In the genomic region with DNA sequence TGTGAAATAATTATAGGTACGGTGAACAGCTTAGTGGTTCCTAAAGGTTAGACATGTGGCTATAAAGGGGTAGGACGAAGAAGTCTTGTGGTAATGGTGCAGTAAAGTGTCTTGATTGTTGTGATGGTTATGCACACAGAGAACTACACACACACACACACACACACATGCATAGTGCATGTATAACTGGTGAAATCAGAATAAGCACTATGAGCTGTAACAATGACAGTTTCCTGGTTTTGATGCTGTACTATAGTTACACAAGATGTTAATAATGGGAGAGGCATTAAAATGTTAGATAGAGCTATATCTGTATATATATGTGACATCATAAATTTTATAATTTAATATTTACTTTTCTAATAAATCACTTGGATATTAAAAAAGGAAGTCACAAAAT, we compare ENCODE assay signal across 22 cellular contexts.
DNase-seq lines count a peak whose midpoint lies in the region; TF ChIP-seq lines count a peak whose summit lies in the region.
"Had no signal": no experiment of that assay in that cellular context is flagged by ENCODE, and none has a peak within 500 bp of the region (broad histone marks: within the 10 kb centered on the region; RNA-seq: fewer than 3 reads in every experiment).

No MANE protein-coding gene starts in this region.

- no peak overlapping the region for H3K4me2 ChIP-seq in fibroblast of lung (ENCODE audit: extremely low read depth, insufficient read depth, low read length)

- DNase-seq in H4 (ENCODE audit: low spot score) (peak; percentile 63), adipocyte (ENCODE audit: low read depth) (peak; percentile 39), fibroblast of lung (ENCODE audit: low read depth in 2 of 2) (peak; percentile 56 to 73), renal cortical epithelial cell (ENCODE audit: low read depth) (peak; percentile 69), NCI-H2029 (lab: John Stamatoyannopoulos, UW) (no peak), NOMO-1 treated with dmso at 0.1 percent for 144 hours (lab: John Stamatoyannopoulos, UW; ENCODE audit: unreplicated experiment) (no peak), T-helper 9 cell (no peak), NCI-H1105 treated with DMSO at 0.1 percent for 48 hours (lab: John Stamatoyannopoulos, UW) (no peak)
- DNase-seq: activated CD4-positive, alpha-beta T cell treated with anti-CD3 and anti-CD28 coated beads for 48 hours; adrenal gland; AML-193; Caco-2; cerebellar nuclear complex; endodermal cell; NCI-H1048; NCI-H2081 treated with DMSO at 0.1 percent for 48 hours; NCI-H526 treated with DMSO at 0.1 percent for 48 hours; OCI-M1; stimulated activated CD4-positive, alpha-beta T cell treated with anti-CD3 and anti-CD28 coated beads, Interleukin-2, amount 100 ng/mL, for 24 hours; upper lobe of left lung had no signal

- H3K9me3 ChIP-seq in adipocyte (ENCODE audit: control insufficient read depth, low read length) (no peaks in the 10 kb centered on the region), fibroblast of lung (ENCODE audit: control insufficient read depth, insufficient read depth, low read depth, low read length) (no peaks in the 10 kb centered on the region)
- H3K9me3 ChIP-seq: adrenal gland, Caco-2, HAP-1, upper lobe of left lung had no signal

- peaks cover 20% of the 10 kb centered on the region for H3K4me1 ChIP-seq in adipocyte (ENCODE audit: control insufficient read depth, insufficient read depth, low read length)
- H3K4me1 ChIP-seq in fibroblast of lung (ENCODE audit: control insufficient read depth, extremely low read depth, insufficient read depth, low read length) = peaks cover 9% of the 10 kb centered on the region
- H3K4me1 ChIP-seq: adrenal gland, Caco-2, upper lobe of left lung had no signal

- H3K27me3 ChIP-seq in adipocyte (replicated peaks; ENCODE audit: control insufficient read depth, insufficient read depth, low read length) (no peaks in the 10 kb centered on the region), fibroblast of lung (ENCODE audit: control insufficient read depth, insufficient read depth, low read length) (no peaks in the 10 kb centered on the region)
- H3K27me3 ChIP-seq: adrenal gland, upper lobe of left lung had no signal

- no peak overlapping the region for H3K9ac ChIP-seq in adipocyte (ENCODE audit: low read length)
- no peak overlapping the region for H3K9ac ChIP-seq in fibroblast of lung (ENCODE audit: insufficient read depth, low read length)

- H4K20me1 ChIP-seq in fibroblast of lung (ENCODE audit: control insufficient read depth, extremely low read depth, insufficient read depth, low read length) = no peaks in the 10 kb centered on the region

- H3K27ac ChIP-seq in fibroblast of lung (ENCODE audit: insufficient read depth, low read length) = no peak overlapping the region
- H3K27ac ChIP-seq: adrenal gland, upper lobe of left lung had no signal

- TF ChIP-seq CTCF in fibroblast of lung (conservative IDR thresholded peaks at IDR 0.05 in 1 of 2, IDR thresholded peaks at IDR 0.05 in 1 of 2; ENCODE audit: low read depth in 1 of 2, low read length in 2 of 2) = no peak

- no peak overlapping the region for H3K4me3 ChIP-seq in adipocyte (ENCODE audit: low read length)
- no peak overlapping the region for H3K4me3 ChIP-seq in fibroblast of lung (replicated peaks in 1 of 4; ENCODE audit: control extremely low read depth in 1 of 4, insufficient read depth in 1 of 4, low read depth in 3 of 4, low read length in 4 of 4)
- H3K4me3 ChIP-seq: adrenal gland, HAP-1, K562, upper lobe of left lung had no signal

- H3K79me2 ChIP-seq in fibroblast of lung (ENCODE audit: control insufficient read depth, insufficient read depth, low read length) = no peaks in the 10 kb centered on the region

- no peak overlapping the region for H2AFZ ChIP-seq in fibroblast of lung (ENCODE audit: low read length)

- H3K36me3 ChIP-seq in adipocyte (ENCODE audit: control insufficient read depth, insufficient read depth, low read length, severe bottlenecking) (no peaks in the 10 kb centered on the region), fibroblast of lung (ENCODE audit: control insufficient read depth, insufficient read depth, low read length) (no peaks in the 10 kb centered on the region)
- H3K36me3 ChIP-seq: adrenal gland, HAP-1, upper lobe of left lung had no signal

Comparison
In these comparisons a context has a peak if more than half of its experiments do, and no peak if none do; other contexts are left out.
1. DNase-seq: peak in H4 (single experiment), adipocyte (single experiment), fibroblast of lung (2 of 2) and renal cortical epithelial cell (single experiment); none in NCI-H2029 (single experiment), NOMO-1 treated with dmso at 0.1 percent for 144 hours (single experiment), T-helper 9 cell (single experiment) and NCI-H1105 treated with DMSO at 0.1 percent for 48 hours (single experiment).